ENCODE assay signal across 8 cellular contexts in genomic region chr17:50150354-50151040, GRCh38. TPM values are rescaled to one million over a fixed set of nuclear protein-coding genes. Genes with fewer than 3 reads are reported as not detected.
DNase-seq lines count a peak whose midpoint lies in the region; ATAC-seq and TF ChIP-seq lines count a peak whose summit lies in the region.

PPP1R9B (minus strand) TSS chr17:50150677; CDS start chr17:50150513, 164 bp downstream.

- TF ChIP-seq CTCF in PC-9 (conservative IDR thresholded peaks at IDR 0.05) = no peak
- no peak for TF ChIP-seq CTCF in epithelial cell of proximal tubule (conservative IDR thresholded peaks at IDR 0.05; ENCODE audit: low read depth, low read length)
- TF ChIP-seq CTCF in nephron (IDR thresholded peaks at IDR 0.05; ENCODE audit: unreplicated experiment in 3 of 3) = no peak

- DNase-seq in G401 (ENCODE audit: low spot score) (no peak), PC-9 (no peak), epithelial cell of proximal tubule (ENCODE audit: low read depth) (no peak), SK-N-DZ (ENCODE audit: low spot score) (no peak), NCI-H1092 treated with DMSO at 0.1 percent for 48 hours (lab: John Stamatoyannopoulos, UW) (no peak), NOMO-1 treated with dmso at 0.1 percent for 144 hours (lab: John Stamatoyannopoulos, UW; ENCODE audit: unreplicated experiment) (no peak)

- CTCF ChIA-PET in PC-9 (lab: Charles Lee) = interaction anchor here (0.6 to 0.9 kb wide), 3 partner anchors 10 to 635 kb away, joined by 5 to 8 read pairs (median 5); no protein-coding TSS in a partner anchor

- H3K9me3 ChIP-seq in PC-9 (ENCODE audit: insufficient read depth, low read depth) = no peaks in the 10 kb centered on the region

- intact Hi-C loops in PC-9 (cut with micrococcal nuclease; ENCODE audit: unreplicated experiment) = loop anchor here (5.0 kb wide), 1 partner anchor 263 kb away; no protein-coding TSS in a partner anchor

- H3K4me3 ChIP-seq in PC-9 = peak within 1 kb of the TSS; percentile 70
- H3K4me3 ChIP-seq in epithelial cell of proximal tubule (ENCODE audit: low read depth, low read length) = peak within 1 kb of the TSS; percentile 82

- peaks cover 56% of the 10 kb centered on the region for H3F3A ChIP-seq in PC-9 (ENCODE audit: insufficient read depth, low read depth)

- peak within 1 kb of the TSS; percentile 86 for H3K27ac ChIP-seq in PC-9

- peak within 1 kb of the TSS; percentile 95 for H3K4me2 ChIP-seq in PC-9

- H2AFZ ChIP-seq in PC-9 = peak within 1 kb of the TSS; percentile 73

- peaks cover 41% of the 10 kb centered on the region for H3K4me1 Mint-ChIP-seq in nephron

- H3K27me3 Mint-ChIP-seq in nephron (ENCODE audit: low read depth) = peaks cover 4% of the 10 kb centered on the region

- H3K9me2 ChIP-seq in PC-9 (ENCODE audit: insufficient read depth) = no peaks in the 10 kb centered on the region

- 0 out of 2 replicates have a peak, but pooled peaks cover 5% of the 10 kb centered on the region for H3K36me3 ChIP-seq in PC-9 (ENCODE audit: low read depth)

- peak within 1 kb of the TSS; percentile 92 to 99 (median 94) for H3K4me3 Mint-ChIP-seq in nephron

- H3K27ac Mint-ChIP-seq in nephron = peak within 1 kb of the TSS; percentile 96 to 99 (median 99)

- peaks cover 33% of the 10 kb centered on the region for H4K20me1 ChIP-seq in PC-9 (ENCODE audit: insufficient read depth)

- H3K9me3 Mint-ChIP-seq in nephron = no peaks in the 10 kb centered on the region

- peaks cover 50% of the 10 kb centered on the region for H3K79me2 ChIP-seq in PC-9 (ENCODE audit: low read depth)

- H3K4me1 ChIP-seq in PC-9 (replicated peaks; ENCODE audit: insufficient read depth) = peaks cover 71% of the 10 kb centered on the region

- ATAC-seq in HG03175 (IDR thresholded peaks at IDR 0.05; ENCODE audit: unreplicated experiment) = no peak

- H3K27me3 ChIP-seq in PC-9 (ENCODE audit: insufficient read depth, low read depth) = no peaks in the 10 kb centered on the region

- in situ Hi-C loops in G401 (cut with HindIII; ENCODE audit: low sequenced_read_pairs) = no loop called here

- H3K36me3 Mint-ChIP-seq in nephron (ENCODE audit: low read depth) = peaks cover 7% of the 10 kb centered on the region

- POLR2A ChIA-PET in PC-9 (lab: Charles Lee; ENCODE audit: unreplicated experiment) = interaction anchor here (0.7 kb wide), 1 partner anchor 264 kb away, joined by 16 read pairs; no protein-coding TSS in a partner anchor

- BruUV-seq in PC-9 (replicated peaks; lab: Mats Ljungman, UMichigan) = TSS peak; percentile 19

RNA-seq across cellular contexts. Expression of gene PPP1R9B, which starts in this region (rescaled TPM):
- total RNA-seq in G401 (2014; rRNA removed; shearing (Covaris generic)) = 49.7 and 59.6 TPM in 2 replicates
- total RNA-seq in PC-9 (2021) (34.0 and 35.8 TPM in 2 replicates), epithelial cell of proximal tubule (32.9 and 33.8 TPM in 2 replicates)
- polyA plus RNA-seq in SK-N-DZ (2014; cell fraction: cytosol; rRNA removed) = 13.1 and 25.6 TPM in 2 replicates
- 37.4 and 48.4 TPM in 2 replicates for polyA plus RNA-seq in SK-N-DZ (2014; cell fraction: nucleus; rRNA removed)
